In the genomic region with DNA sequence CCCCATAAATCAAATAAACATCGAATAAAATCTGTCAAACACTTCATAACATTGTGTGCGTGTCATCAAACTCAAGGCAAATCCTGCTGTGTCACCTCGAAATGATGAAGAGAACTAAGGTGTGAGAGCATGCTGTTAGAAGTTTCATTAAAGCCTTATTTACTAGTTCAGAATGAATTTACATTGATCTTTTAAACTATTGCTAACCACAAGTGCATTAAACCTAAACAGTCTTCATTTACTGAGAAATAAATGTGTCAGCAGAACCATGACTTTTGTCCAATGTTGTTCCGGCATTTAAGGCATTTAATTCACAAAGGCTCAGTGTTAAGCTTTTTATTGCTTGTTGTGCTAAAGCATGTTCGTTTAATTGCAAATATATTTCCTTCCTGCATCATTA, we compare ENCODE assay signal across 24 cellular contexts.
"Had no signal": no experiment of that assay in that cellular context is flagged by ENCODE, and none has a peak within 500 bp of the region (broad histone marks: within the 10 kb centered on the region; RNA-seq: fewer than 3 reads in every experiment).

No MANE protein-coding gene starts in this region.

- H3K27me3 ChIP-seq: breast epithelium, ovary, right lobe of liver, upper lobe of right lung had no signal

- H3K36me3 ChIP-seq: breast epithelium, esophagus squamous epithelium, heart right ventricle, ovary, right lobe of liver, upper lobe of right lung had no signal

- FAIRE-seq: TTC549 had no signal

- H3K4me3 ChIP-seq: breast epithelium, esophagus squamous epithelium, heart right ventricle, ovary, right lobe of liver, upper lobe of right lung had no signal

- H3K4me1 ChIP-seq: breast epithelium, esophagus squamous epithelium had no signal

- H3K4me1 Mint-ChIP-seq: central memory CD8-positive, alpha-beta T cell had no signal

- H3K4me3 Mint-ChIP-seq: activated T-cell treated with anti-CD3 and anti-CD28 coated beads, Interleukin-2, amount 50 U/mL, for 72 hours; central memory CD8-positive, alpha-beta T cell; dendritic cell treated with granulocyte-macrophage colony-stimulating factor and Interleukin-4, amounts not matched to agents 40 ng/mL and 50 ng/mL, for 4 days; naive thymus-derived CD4-positive, alpha-beta T cell; stimulated activated effector memory CD8-positive, alpha-beta T cell treated with anti-CD3 and anti-CD28 coated beads, Interleukin-12 subunit alpha, Interleukin-12 subunit beta, amount 100 ng/mL, for 72 hours; stimulated activated naive CD8-positive, alpha-beta T cell treated with anti-CD3 and anti-CD28 coated beads, Interleukin-15, Interleukin-2, amounts not matched to agents 100 ng/mL and 50 ng/mL, for 24 hours had no signal

- H3K9me3 ChIP-seq: breast epithelium, esophagus squamous epithelium, ovary, right lobe of liver, upper lobe of right lung had no signal

- H3K27ac ChIP-seq: breast epithelium, esophagus squamous epithelium, heart right ventricle, ovary, right lobe of liver, upper lobe of right lung, VCaP had no signal

- DNase-seq: activated CD4-positive, alpha-beta T cell treated with anti-CD3 and anti-CD28 coated beads for 4 hours; activated CD4-positive, alpha-beta T cell treated with anti-CD3 and anti-CD28 coated beads, Interleukin-2, amount 50 U/mL, for 4 hours; activated naive CD4-positive, alpha-beta T cell; activated T-cell treated with anti-CD3 and anti-CD28 coated beads for 4 hours; activated T-cell treated with anti-CD3 and anti-CD28 coated beads, Interleukin-2, amount 50 U/mL, for 72 hours; esophagus squamous epithelium; foreskin melanocyte; heart right ventricle; midbrain; naive thymus-derived CD4-positive, alpha-beta T cell; ovary; right lobe of liver; stimulated activated CD4-positive, alpha-beta T cell treated with anti-CD3 and anti-CD28 coated beads, Interleukin-12 subunit alpha, Interleukin-12 subunit beta, amount 100 ng/mL, for 4 hours; stimulated activated CD4-positive, alpha-beta T cell treated with anti-CD3 and anti-CD28 coated beads, Interleukin-4, amount 100 ng/mL, for 1 hour; T-helper 9 cell; upper lobe of right lung had no signal

- H3K9me3 Mint-ChIP-seq: activated naive CD4-positive, alpha-beta T cell treated with anti-CD3 and anti-CD28 coated beads, Interleukin-2, amount 50 U/mL, for 72 hours; activated T-cell treated with anti-CD3 and anti-CD28 coated beads, Interleukin-2, amount 50 U/mL, for 72 hours; central memory CD8-positive, alpha-beta T cell; dendritic cell treated with granulocyte-macrophage colony-stimulating factor and Interleukin-4, amounts not matched to agents 40 ng/mL and 50 ng/mL, for 4 days; stimulated activated effector memory CD8-positive, alpha-beta T cell treated with anti-CD3 and anti-CD28 coated beads, Interleukin-12 subunit alpha, Interleukin-12 subunit beta, amount 100 ng/mL, for 72 hours had no signal

- H3K36me3 Mint-ChIP-seq: activated naive CD4-positive, alpha-beta T cell treated with anti-CD3 and anti-CD28 coated beads, Interleukin-2, amount 50 U/mL, for 72 hours; stimulated activated effector memory CD8-positive, alpha-beta T cell treated with anti-CD3 and anti-CD28 coated beads, Interleukin-12 subunit alpha, Interleukin-12 subunit beta, amount 100 ng/mL, for 72 hours had no signal

- ATAC-seq: activated naive CD4-positive, alpha-beta T cell treated with anti-CD3 and anti-CD28 coated beads, Interleukin-2, amount 50 U/mL, for 72 hours; activated T-cell treated with anti-CD3 and anti-CD28 coated beads, Interleukin-2, amount 50 U/mL, for 72 hours; heart right ventricle; naive thymus-derived CD4-positive, alpha-beta T cell; stimulated activated effector memory CD8-positive, alpha-beta T cell treated with anti-CD3 and anti-CD28 coated beads, Interleukin-12 subunit alpha, Interleukin-12 subunit beta, amount 100 ng/mL, for 72 hours; upper lobe of right lung had no signal

- H3K27ac Mint-ChIP-seq: activated naive CD4-positive, alpha-beta T cell treated with anti-CD3 and anti-CD28 coated beads, Interleukin-2, amount 50 U/mL, for 72 hours; activated T-cell treated with anti-CD3 and anti-CD28 coated beads, Interleukin-2, amount 50 U/mL, for 72 hours; dendritic cell treated with granulocyte-macrophage colony-stimulating factor and Interleukin-4, amounts not matched to agents 40 ng/mL and 50 ng/mL, for 4 days; naive thymus-derived CD4-positive, alpha-beta T cell; stimulated activated effector memory CD8-positive, alpha-beta T cell treated with anti-CD3 and anti-CD28 coated beads, Interleukin-12 subunit alpha, Interleukin-12 subunit beta, amount 100 ng/mL, for 72 hours; stimulated activated naive CD8-positive, alpha-beta T cell treated with anti-CD3 and anti-CD28 coated beads, Interleukin-15, Interleukin-2, amounts not matched to agents 100 ng/mL and 50 ng/mL, for 24 hours had no signal
